Comparison of ENCODE assay signal across 2 cellular contexts in the genomic region with DNA sequence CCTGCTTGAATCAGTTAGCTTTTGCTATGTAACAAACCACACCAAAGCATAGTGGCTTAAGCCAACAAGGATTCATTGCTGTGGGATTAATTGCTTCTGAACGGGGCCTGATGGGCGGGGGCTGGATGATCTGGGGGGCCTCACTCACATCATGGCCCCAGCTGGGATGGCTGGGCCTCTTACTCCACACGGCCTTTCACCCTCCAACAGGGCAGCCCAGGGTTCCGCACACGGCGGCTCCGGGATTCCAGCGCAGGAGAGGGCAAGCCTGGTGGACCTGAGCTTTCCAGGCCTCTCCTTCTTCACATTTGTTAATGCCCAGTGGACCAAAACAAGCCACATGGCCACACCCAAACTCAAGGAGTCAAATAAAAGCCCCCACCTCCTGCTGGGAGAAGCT.
TF ChIP-seq lines count a peak whose summit lies in the region.

No MANE protein-coding gene starts in this region.

TF ChIP-seq in GM23338, 12 proteins besides CTCF, POLR2A, EP300 and RAD21 (continues in another document):
- TF ChIP-seq EZH2 (IDR thresholded peaks at IDR 0.05; ENCODE audit: low read depth, unreplicated experiment) (no peak), JUNB (IDR thresholded peaks at IDR 0.05; ENCODE audit: unreplicated experiment) (no peak), ZNF114 (CRISPR knock-in tag; IDR thresholded peaks at IDR 0.05) (no peak), ZNF331 (CRISPR knock-in tag; IDR thresholded peaks at IDR 0.05; ENCODE audit: low read depth) (no peak), EZH2phosphoT487 (IDR thresholded peaks at IDR 0.05; ENCODE audit: unreplicated experiment) (no peak), CREB1 (CRISPR knock-in tag; IDR thresholded peaks at IDR 0.05; ENCODE audit: low read depth) (no peak), STAT1 (IDR thresholded peaks at IDR 0.05; ENCODE audit: unreplicated experiment) (no peak), NANOG (IDR thresholded peaks at IDR 0.05; ENCODE audit: borderline replicate concordance) (no peak), POLR2AphosphoS5 (IDR thresholded peaks at IDR 0.05; ENCODE audit: low read depth) (no peak), REST (IDR thresholded peaks at IDR 0.05; ENCODE audit: unreplicated experiment) (no peak)
- TF ChIP-seq, protein P1, sequence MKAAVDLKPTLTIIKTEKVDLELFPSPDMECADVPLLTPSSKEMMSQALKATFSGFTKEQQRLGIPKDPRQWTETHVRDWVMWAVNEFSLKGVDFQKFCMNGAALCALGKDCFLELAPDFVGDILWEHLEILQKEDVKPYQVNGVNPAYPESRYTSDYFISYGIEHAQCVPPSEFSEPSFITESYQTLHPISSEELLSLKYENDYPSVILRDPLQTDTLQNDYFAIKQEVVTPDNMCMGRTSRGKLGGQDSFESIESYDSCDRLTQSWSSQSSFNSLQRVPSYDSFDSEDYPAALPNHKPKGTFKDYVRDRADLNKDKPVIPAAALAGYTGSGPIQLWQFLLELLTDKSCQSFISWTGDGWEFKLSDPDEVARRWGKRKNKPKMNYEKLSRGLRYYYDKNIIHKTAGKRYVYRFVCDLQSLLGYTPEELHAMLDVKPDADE (IDR thresholded peaks at IDR 0.05), result no peak

TF ChIP-seq in IMR-90, 13 proteins besides CTCF, POLR2A, EP300 and RAD21:
- TF ChIP-seq, protein P2, sequence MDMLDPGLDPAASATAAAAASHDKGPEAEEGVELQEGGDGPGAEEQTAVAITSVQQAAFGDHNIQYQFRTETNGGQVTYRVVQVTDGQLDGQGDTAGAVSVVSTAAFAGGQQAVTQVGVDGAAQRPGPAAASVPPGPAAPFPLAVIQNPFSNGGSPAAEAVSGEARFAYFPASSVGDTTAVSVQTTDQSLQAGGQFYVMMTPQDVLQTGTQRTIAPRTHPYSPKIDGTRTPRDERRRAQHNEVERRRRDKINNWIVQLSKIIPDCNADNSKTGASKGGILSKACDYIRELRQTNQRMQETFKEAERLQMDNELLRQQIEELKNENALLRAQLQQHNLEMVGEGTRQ (IDR thresholded peaks at IDR 0.05; ENCODE audit: low read depth, low read length), result no peak
- TF ChIP-seq CEBPB (IDR thresholded peaks at IDR 0.05; ENCODE audit: low read depth, low read length), result no peak
- TF ChIP-seq MAZ (IDR thresholded peaks at IDR 0.05; ENCODE audit: borderline replicate concordance, low read depth, low read length), result no peak
- no peak for TF ChIP-seq RFX5 (IDR thresholded peaks at IDR 0.05; ENCODE audit: low read depth, low read length)
- no peak for TF ChIP-seq NFE2L2 (IDR thresholded peaks at IDR 0.05; ENCODE audit: low read depth, low read length)
- TF ChIP-seq MXI1 (IDR thresholded peaks at IDR 0.05; ENCODE audit: borderline replicate concordance, low read depth, low read length), result no peak
- TF ChIP-seq MAFK (IDR thresholded peaks at IDR 0.05; ENCODE audit: low read depth, low read length), result no peak
- TF ChIP-seq RCOR1 (IDR thresholded peaks at IDR 0.05; ENCODE audit: insufficient replicate concordance, low read length), result no peak
- TF ChIP-seq FOS (IDR thresholded peaks at IDR 0.05; ENCODE audit: low read depth, low read length), result no peak
- no peak for TF ChIP-seq CHD1 (IDR thresholded peaks at IDR 0.05; ENCODE audit: low read depth, low read length)
- TF ChIP-seq SMC3 (IDR thresholded peaks at IDR 0.05; ENCODE audit: low read depth, low read length), result no peak
- TF ChIP-seq, protein P3, sequence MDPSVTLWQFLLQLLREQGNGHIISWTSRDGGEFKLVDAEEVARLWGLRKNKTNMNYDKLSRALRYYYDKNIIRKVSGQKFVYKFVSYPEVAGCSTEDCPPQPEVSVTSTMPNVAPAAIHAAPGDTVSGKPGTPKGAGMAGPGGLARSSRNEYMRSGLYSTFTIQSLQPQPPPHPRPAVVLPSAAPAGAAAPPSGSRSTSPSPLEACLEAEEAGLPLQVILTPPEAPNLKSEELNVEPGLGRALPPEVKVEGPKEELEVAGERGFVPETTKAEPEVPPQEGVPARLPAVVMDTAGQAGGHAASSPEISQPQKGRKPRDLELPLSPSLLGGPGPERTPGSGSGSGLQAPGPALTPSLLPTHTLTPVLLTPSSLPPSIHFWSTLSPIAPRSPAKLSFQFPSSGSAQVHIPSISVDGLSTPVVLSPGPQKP (IDR thresholded peaks at IDR 0.05; ENCODE audit: borderline replicate concordance, low read depth, low read length), result no peak
